In genomic region chr7:16644624-16644986, GRCh38 we compare ENCODE assay signal across 1 cellular context.
TF ChIP-seq lines count a peak whose summit lies in the region.

No MANE protein-coding gene starts in this region.

TF ChIP-seq in K562, 482 proteins besides CTCF, POLR2A, EP300 and RAD21 (continued from another document and continues in another):
- TF ChIP-seq, protein P1, sequence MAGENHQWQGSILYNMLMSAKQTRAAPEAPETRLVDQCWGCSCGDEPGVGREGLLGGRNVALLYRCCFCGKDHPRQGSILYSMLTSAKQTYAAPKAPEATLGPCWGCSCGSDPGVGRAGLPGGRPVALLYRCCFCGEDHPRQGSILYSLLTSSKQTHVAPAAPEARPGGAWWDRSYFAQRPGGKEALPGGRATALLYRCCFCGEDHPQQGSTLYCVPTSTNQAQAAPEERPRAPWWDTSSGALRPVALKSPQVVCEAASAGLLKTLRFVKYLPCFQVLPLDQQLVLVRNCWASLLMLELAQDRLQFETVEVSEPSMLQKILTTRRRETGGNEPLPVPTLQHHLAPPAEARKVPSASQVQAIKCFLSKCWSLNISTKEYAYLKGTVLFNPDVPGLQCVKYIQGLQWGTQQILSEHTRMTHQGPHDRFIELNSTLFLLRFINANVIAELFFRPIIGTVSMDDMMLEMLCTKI (IDR thresholded peaks at IDR 0.05; ENCODE audit: partially characterized antibody) = no peak
- TF ChIP-seq NR3C1 (CRISPR knock-in tag; IDR thresholded peaks at IDR 0.05) (no peak), ZNF274 (IDR thresholded peaks at IDR 0.05; ENCODE audit: borderline replicate concordance, low read depth, low read length) (no peak), ZNF79 (CRISPR knock-in tag; IDR thresholded peaks at IDR 0.05; ENCODE audit: low read depth) (no peak), HMG20B (CRISPR knock-in tag; IDR thresholded peaks at IDR 0.05) (no peak), HDAC1 (IDR thresholded peaks at IDR 0.05) (peak in 1 of 2 experiments; percentile 77; a peak in 1 of 4 replicates), TAF1 (IDR thresholded peaks at IDR 0.05; ENCODE audit: control insufficient read depth, extremely low read depth, insufficient read depth, low read length, severe bottlenecking) (peak; percentile 55), ZNF212 (CRISPR knock-in tag; IDR thresholded peaks at IDR 0.05) (no peak), RREB1 (CRISPR knock-in tag; IDR thresholded peaks at IDR 0.05) (no peak), TBL1XR1 (IDR thresholded peaks at IDR 0.05; ENCODE audit: low read length in 2 of 2) (0 out of 4 replicates have a peak, but pooled peaks of 1 of the 2 experiments have one; percentile 10), STAT5A (IDR thresholded peaks at IDR 0.05; ENCODE audit: borderline replicate concordance, low read length) (no peak), ESRRA (IDR thresholded peaks at IDR 0.05; ENCODE audit: borderline replicate concordance, low read depth) (0 out of 2 replicates have a peak, but pooled peaks have one; percentile 7), ZFP1 (CRISPR knock-in tag; IDR thresholded peaks at IDR 0.05) (no peak), ZNF444 (CRISPR knock-in tag; IDR thresholded peaks at IDR 0.05) (no peak), ZHX1 (conservative IDR thresholded peaks at IDR 0.05; ENCODE audit: low read length) (no peak), SOX6 (IDR thresholded peaks at IDR 0.05) (no peak), CEBPZ (IDR thresholded peaks at IDR 0.05; ENCODE audit: borderline replicate concordance, low read depth, low read length) (no peak), ZNF592 (IDR thresholded peaks at IDR 0.05) (no peak), ZSCAN29 (IDR thresholded peaks at IDR 0.05) (no peak), RUNX1 (IDR thresholded peaks at IDR 0.05; ENCODE audit: low read depth) (no peak), ARID1B (IDR thresholded peaks at IDR 0.05) (peak; percentile 27), GABPB1 (CRISPR knock-in tag; IDR thresholded peaks at IDR 0.05) (no peak; the same call in 1 of the 2 replicates), KDM2B (CRISPR knock-in tag; IDR thresholded peaks at IDR 0.05) (no peak), TRIM24 (IDR thresholded peaks at IDR 0.05) (0 out of 4 replicates have a peak, but pooled peaks of 1 of the 2 experiments have one; percentile 19), ZNF518B (CRISPR knock-in tag; IDR thresholded peaks at IDR 0.05) (no peak), ERF (CRISPR knock-in tag; IDR thresholded peaks at IDR 0.05) (no peak), DDX20 (tag; IDR thresholded peaks at IDR 0.05; ENCODE audit: low read depth) (no peak), MNT (conservative IDR thresholded peaks at IDR 0.05) (peak; percentile 79 to 90), KAT7 (CRISPR knock-in tag; IDR thresholded peaks at IDR 0.05; ENCODE audit: borderline replicate concordance) (0 out of 2 replicates have a peak, but pooled peaks have one; percentile 53), POLR2AphosphoS5 (IDR thresholded peaks at IDR 0.05; ENCODE audit: control insufficient read depth, insufficient read depth, low read depth, low read length) (peak; percentile 72)
- TF ChIP-seq, protein P2, sequence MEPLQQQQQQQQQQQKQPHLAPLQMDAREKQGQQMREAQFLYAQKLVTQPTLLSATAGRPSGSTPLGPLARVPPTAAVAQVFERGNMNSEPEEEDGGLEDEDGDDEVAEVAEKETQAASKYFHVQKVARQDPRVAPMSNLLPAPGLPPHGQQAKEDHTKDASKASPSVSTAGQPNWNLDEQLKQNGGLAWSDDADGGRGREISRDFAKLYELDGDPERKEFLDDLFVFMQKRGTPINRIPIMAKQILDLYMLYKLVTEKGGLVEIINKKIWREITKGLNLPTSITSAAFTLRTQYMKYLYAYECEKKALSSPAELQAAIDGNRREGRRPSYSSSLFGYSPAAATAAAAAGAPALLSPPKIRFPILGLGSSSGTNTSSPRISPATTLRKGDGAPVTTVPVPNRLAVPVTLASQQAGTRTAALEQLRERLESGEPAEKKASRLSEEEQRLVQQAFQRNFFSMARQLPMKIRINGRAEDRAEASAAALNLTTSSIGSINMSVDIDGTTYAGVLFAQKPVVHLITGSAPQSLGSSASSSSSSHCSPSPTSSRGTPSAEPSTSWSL (CRISPR knock-in tag; IDR thresholded peaks at IDR 0.05; ENCODE audit: borderline replicate concordance) = no peak
